20 cellular contexts compared by ENCODE assay signal in the genomic region with DNA sequence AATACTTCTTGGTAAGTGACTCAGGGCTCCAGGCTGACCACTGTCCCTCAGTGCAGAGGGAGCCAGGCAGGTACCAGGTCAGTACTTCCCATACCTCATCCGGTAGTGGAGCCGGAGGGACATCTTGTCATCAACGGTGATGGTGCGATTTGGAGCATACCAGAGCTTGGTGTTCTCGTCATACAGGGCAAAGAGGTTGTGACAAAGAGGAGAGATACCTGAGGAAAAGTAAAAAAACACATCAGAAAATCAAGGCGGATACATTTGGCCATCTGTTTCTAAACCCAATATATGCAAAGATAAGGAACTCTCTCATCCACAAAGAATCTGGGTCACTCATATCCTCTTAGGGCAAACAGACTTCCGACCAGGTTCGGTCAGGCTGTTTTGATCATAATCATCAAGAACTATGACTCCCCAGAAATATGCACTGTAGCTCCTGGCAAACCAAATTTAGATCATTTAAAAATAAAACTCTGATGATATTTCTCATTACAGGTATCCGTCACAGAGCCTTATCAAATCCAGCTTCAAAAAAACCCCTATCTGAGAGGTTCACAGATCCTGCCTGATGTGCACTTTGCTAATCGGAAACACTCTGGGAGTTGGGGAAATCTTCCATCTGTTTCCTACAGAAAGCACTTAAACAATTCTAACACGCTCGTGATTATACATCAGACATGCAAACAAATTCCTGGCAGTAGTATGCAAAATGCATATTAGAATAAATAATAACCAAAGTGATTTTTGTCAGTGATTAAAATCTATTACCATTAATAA.
A peak's percentile ranks its signal among the peaks of the same experiment; 100 is the strongest.
DNase-seq lines count a peak whose midpoint lies in the region; ATAC-seq lines count a peak whose summit lies in the region.
"Had no signal": no experiment of that assay in that cellular context is flagged by ENCODE, and none has a peak within 500 bp of the region (broad histone marks: within the 10 kb centered on the region; RNA-seq: fewer than 3 reads in every experiment).

No MANE protein-coding gene starts in this region.

- no peak overlapping the region for H3K4me3 Mint-ChIP-seq in activated CD4-positive, alpha-beta T cell treated with anti-CD3 and anti-CD28 coated beads, Interleukin-2, amount 10 ng/mL, durations not matched to agents 24 days and 14 days
- peak overlapping the region; percentile 16 for H3K4me3 Mint-ChIP-seq in activated T-helper 17 cell treated with anti-CD3 and anti-CD28 coated beads, Interleukin-2, amount 50 U/mL, for 72 hours
- H3K4me3 Mint-ChIP-seq in stimulated activated naive B cell treated with anti-CD40 and anti-IgM and Interleukin-4, amounts not matched to agents 10 μg/mL and 1 μg/mL and 100 μg/mL, for 72 hours: no peak overlapping the region
- H3K4me3 Mint-ChIP-seq: activated CD4-positive, alpha-beta T cell treated with anti-CD3 and anti-CD28 coated beads, Interleukin-2, amount 10 ng/mL, durations not matched to agents 7 days and 5 days; IgD-negative memory B cell had no signal

- H3K9me3 Mint-ChIP-seq in activated CD4-positive, alpha-beta T cell treated with anti-CD3 and anti-CD28 coated beads, Interleukin-2, amount 10 ng/mL, durations not matched to agents 24 days and 14 days: no peaks in the 10 kb centered on the region
- no peaks in the 10 kb centered on the region for H3K9me3 Mint-ChIP-seq in activated T-helper 17 cell treated with anti-CD3 and anti-CD28 coated beads, Interleukin-2, amount 50 U/mL, for 72 hours
- no peaks in the 10 kb centered on the region for H3K9me3 Mint-ChIP-seq in stimulated activated naive B cell treated with anti-CD40 and anti-IgM and Interleukin-4, amounts not matched to agents 10 μg/mL and 1 μg/mL and 100 μg/mL, for 72 hours
- H3K9me3 Mint-ChIP-seq: activated CD4-positive, alpha-beta T cell treated with anti-CD3 and anti-CD28 coated beads, Interleukin-2, amount 10 ng/mL, durations not matched to agents 7 days and 5 days; IgD-negative memory B cell had no signal

- DNase-seq in activated CD4-positive, alpha-beta T cell treated with anti-CD3 and anti-CD28 coated beads, Interleukin-2, amount 10 ng/mL, durations not matched to agents 24 days and 14 days: no peak
- no peak for DNase-seq in activated CD4-positive, alpha-beta T cell treated with anti-CD3 and anti-CD28 coated beads, Interleukin-2, amount 50 U/mL, for 4 hours
- DNase-seq in glomerular endothelial cell (ENCODE audit: extremely low read depth, low read depth, low spot score): peak; percentile 94
- DNase-seq in stimulated activated naive B cell treated with anti-CD40 and anti-IgM and Interleukin-4, amounts not matched to agents 10 μg/mL and 1 μg/mL and 100 μg/mL, for 72 hours: no peak
- no peak for DNase-seq in mucosa of gallbladder (ENCODE audit: low spot score)
- no peak for DNase-seq in COLO829 (ENCODE audit: low spot score)
- DNase-seq: 8988T; activated CD4-positive, alpha-beta T cell treated with anti-CD3 and anti-CD28 coated beads, Interleukin-2, amount 10 ng/mL, durations not matched to agents 7 days and 5 days; BE2C; dorsolateral prefrontal cortex; glutamatergic neuron; MG63; NCI-H1436 treated with DMSO at 0.1 percent for 48 hours; NCI-H748 treated with DMSO at 0.1 percent for 48 hours; retina; spleen; stimulated activated CD4-positive, alpha-beta T cell treated with anti-CD3 and anti-CD28 coated beads, Interleukin-4, amount 100 ng/mL, for 4 hours had no signal

- ATAC-seq in activated T-helper 17 cell treated with anti-CD3 and anti-CD28 coated beads, Interleukin-2, amount 50 U/mL, for 72 hours (replicated peaks): no peak
- ATAC-seq in stimulated activated naive B cell treated with anti-CD40 and anti-IgM and Interleukin-4, amounts not matched to agents 10 μg/mL and 1 μg/mL and 100 μg/mL, for 72 hours (replicated peaks): no peak
- no peak for ATAC-seq in GM21723 (IDR thresholded peaks at IDR 0.05; ENCODE audit: unreplicated experiment)

- H3K4me1 Mint-ChIP-seq in activated CD4-positive, alpha-beta T cell treated with anti-CD3 and anti-CD28 coated beads, Interleukin-2, amount 10 ng/mL, durations not matched to agents 24 days and 14 days: peaks cover 60% of the 10 kb centered on the region
- H3K4me1 Mint-ChIP-seq in activated T-helper 17 cell treated with anti-CD3 and anti-CD28 coated beads, Interleukin-2, amount 50 U/mL, for 72 hours: peaks cover 52% of the 10 kb centered on the region
- peaks cover 9 to 10% of the 10 kb centered on the region in 2 donors for H3K4me1 Mint-ChIP-seq in stimulated activated naive B cell treated with anti-CD40 and anti-IgM and Interleukin-4, amounts not matched to agents 10 μg/mL and 1 μg/mL and 100 μg/mL, for 72 hours

- peak overlapping the region; percentile 63 for H3K27ac Mint-ChIP-seq in activated CD4-positive, alpha-beta T cell treated with anti-CD3 and anti-CD28 coated beads, Interleukin-2, amount 10 ng/mL, durations not matched to agents 24 days and 14 days
- peak overlapping the region; percentile 12 for H3K27ac Mint-ChIP-seq in activated T-helper 17 cell treated with anti-CD3 and anti-CD28 coated beads, Interleukin-2, amount 50 U/mL, for 72 hours
- peak overlapping the region; percentile 67 for H3K27ac Mint-ChIP-seq in stimulated activated naive B cell treated with anti-CD40 and anti-IgM and Interleukin-4, amounts not matched to agents 10 μg/mL and 1 μg/mL and 100 μg/mL, for 72 hours

- intact Hi-C loops in activated CD4-positive, alpha-beta T cell treated with anti-CD3 and anti-CD28 coated beads, Interleukin-2, amount 10 ng/mL, durations not matched to agents 24 days and 14 days (cut with micrococcal nuclease): loop anchor here (5.0 kb wide), 2 partner anchors 83 to 933 kb away; no protein-coding TSS in a partner anchor

- H3K27me3 Mint-ChIP-seq in activated CD4-positive, alpha-beta T cell treated with anti-CD3 and anti-CD28 coated beads, Interleukin-2, amount 10 ng/mL, durations not matched to agents 24 days and 14 days: no peaks in the 10 kb centered on the region
- H3K27me3 Mint-ChIP-seq in activated T-helper 17 cell treated with anti-CD3 and anti-CD28 coated beads, Interleukin-2, amount 50 U/mL, for 72 hours: no peaks in the 10 kb centered on the region
- no peaks in the 10 kb centered on the region for H3K27me3 Mint-ChIP-seq in stimulated activated naive B cell treated with anti-CD40 and anti-IgM and Interleukin-4, amounts not matched to agents 10 μg/mL and 1 μg/mL and 100 μg/mL, for 72 hours
- H3K27me3 Mint-ChIP-seq: activated CD4-positive, alpha-beta T cell treated with anti-CD3 and anti-CD28 coated beads, Interleukin-2, amount 10 ng/mL, durations not matched to agents 7 days and 5 days; IgD-negative memory B cell had no signal

- peaks cover 71% of the 10 kb centered on the region for H3K36me3 Mint-ChIP-seq in activated CD4-positive, alpha-beta T cell treated with anti-CD3 and anti-CD28 coated beads, Interleukin-2, amount 10 ng/mL, durations not matched to agents 24 days and 14 days (ENCODE audit: low read depth)
- H3K36me3 Mint-ChIP-seq in activated T-helper 17 cell treated with anti-CD3 and anti-CD28 coated beads, Interleukin-2, amount 50 U/mL, for 72 hours (ENCODE audit: low read depth): peaks cover 95% of the 10 kb centered on the region
- peaks cover 12 to 41% of the 10 kb centered on the region in 2 donors for H3K36me3 Mint-ChIP-seq in stimulated activated naive B cell treated with anti-CD40 and anti-IgM and Interleukin-4, amounts not matched to agents 10 μg/mL and 1 μg/mL and 100 μg/mL, for 72 hours

Comparison
In these comparisons a context has a peak if more than half of its experiments do, and no peak if none do; other contexts are left out.
1. H3K27ac Mint-ChIP-seq: peak in every context shown above with its lines; median percentile 67 in stimulated activated naive B cell treated with anti-CD40 and anti-IgM and Interleukin-4, amounts not matched to agents 10 μg/mL and 1 μg/mL and 100 μg/mL, for 72 hours; 63 in activated CD4-positive, alpha-beta T cell treated with anti-CD3 and anti-CD28 coated beads, Interleukin-2, amount 10 ng/mL, durations not matched to agents 24 days and 14 days; 12 in activated T-helper 17 cell treated with anti-CD3 and anti-CD28 coated beads, Interleukin-2, amount 50 U/mL, for 72 hours.